In genomic region chr11:119422505-119423416, GRCh38 we compare ENCODE assay signal across 8 cellular contexts. TPM values are rescaled to one million over a fixed set of nuclear protein-coding genes. Genes with fewer than 3 reads are reported as not detected.
A peak's percentile ranks its signal among the peaks of the same experiment; 100 is the strongest.
DNase-seq lines count a peak whose midpoint lies in the region; ATAC-seq and TF ChIP-seq lines count a peak whose summit lies in the region.

TSS of gene THY1 (minus strand) at chr11:119423172. CDS start at chr11:119420905, 2,267 bp downstream.

- H3K27me3 ChIP-seq in mammary epithelial cell (ENCODE audit: insufficient read depth, low read length) (no peaks in the 10 kb centered on the region), lower lobe of right lung (ENCODE audit: low read depth) (peaks cover 47% of the 10 kb centered on the region)

- ATAC-seq in lower lobe of right lung (peak in 1 of 2 donors; percentile 7), HG02840 (IDR thresholded peaks at IDR 0.05; ENCODE audit: low FRiP score, unreplicated experiment) (no peak)

- H3K9me3 ChIP-seq in mammary epithelial cell (replicated peaks; ENCODE audit: insufficient read depth, low read length) = no peaks in the 10 kb centered on the region
- H3K9me3 ChIP-seq in lower lobe of right lung = no peaks in the 10 kb centered on the region

- no peak within 1 kb of the TSS for H3K9ac ChIP-seq in mammary epithelial cell (ENCODE audit: insufficient read depth, low read length)

- H4K20me1 ChIP-seq in mammary epithelial cell (ENCODE audit: insufficient read depth, low read length) = no peaks in the 10 kb centered on the region

- TF ChIP-seq CTCF in mammary epithelial cell (conservative IDR thresholded peaks at IDR 0.05 in 1 of 2, IDR thresholded peaks at IDR 0.05 in 1 of 2; ENCODE audit: extremely low read depth in 1 of 2, insufficient read depth in 1 of 2, low read depth in 1 of 2, low read length in 2 of 2) (no peak), lower lobe of right lung (IDR thresholded peaks at IDR 0.05) (no peak)

- 8% methylated on average over 10 of the region's 60 CpGs for WGBS in mammary epithelial cell (ENCODE audit: low coverage, missing lambda C conversion rate)

- H3K36me3 ChIP-seq in mammary epithelial cell (ENCODE audit: insufficient read depth, low read length) (no peaks in the 10 kb centered on the region), lower lobe of right lung (no peaks in the 10 kb centered on the region)

- H3K4me2 ChIP-seq in mammary epithelial cell (ENCODE audit: insufficient read depth, low read depth, low read length) = peak within 1 kb of the TSS; percentile 91

- dilution Hi-C loops in mammary epithelial cell (cut with HindIII; ENCODE audit: low sequenced_read_pairs) = no loop called here

- in situ Hi-C loops in mammary epithelial cell (cut with MboI; ENCODE audit: low sequenced_read_pairs in 2 of 2) = no loop called here

- H3K27ac ChIP-seq in mammary epithelial cell (ENCODE audit: insufficient read depth, low read depth, low read length) (no peak within 1 kb of the TSS), lower lobe of right lung (no peak within 1 kb of the TSS), substantia nigra (ENCODE audit: low read depth, low read length, poor library complexity, severe bottlenecking) (peak within 1 kb of the TSS; percentile 56)

- H3K4me1 ChIP-seq in mammary epithelial cell (ENCODE audit: insufficient read depth, low read length) (peaks cover 28% of the 10 kb centered on the region), lower lobe of right lung (peaks cover 15% of the 10 kb centered on the region)

- BruUV-seq in mammary epithelial cell (replicated peaks; lab: Mats Ljungman, UMichigan) = no TSS peak

- peak within 1 kb of the TSS; percentile 81 for H2AFZ ChIP-seq in mammary epithelial cell (ENCODE audit: low read depth, low read length)

- H3K79me2 ChIP-seq in mammary epithelial cell (ENCODE audit: insufficient read depth, low read length) = no peaks in the 10 kb centered on the region

- CTCF ChIA-PET in mammary epithelial cell (lab: Charles Lee; ENCODE audit: low non-redundant PET) = no interaction called here

- peak; percentile 89 for DNase-seq in AG20443 (ENCODE audit: low spot score)
- DNase-seq in M059J (ENCODE audit: low read depth) = peak; percentile 56
- no peak for DNase-seq in mammary epithelial cell
- DNase-seq in lower lobe of right lung = no peak
- peak in 25 of 49 donors; percentile 7 to 85 (median 29) for DNase-seq in substantia nigra (lab: John Stamatoyannopoulos, UW)
- no peak for DNase-seq in stimulated activated CD4-positive, alpha-beta T cell treated with anti-CD3 and anti-CD28 coated beads, Interleukin-2, amount 100 ng/mL, for 48 hours
- no peak for DNase-seq in SKM-1 (lab: John Stamatoyannopoulos, UW; ENCODE audit: unreplicated experiment)

- peak within 1 kb of the TSS; percentile 37 to 61 (median 44) for H3K4me3 ChIP-seq in mammary epithelial cell (replicated peaks in 1 of 3; ENCODE audit: insufficient read depth in 1 of 3, low read depth in 2 of 3, low read length in 3 of 3)
- H3K4me3 ChIP-seq in lower lobe of right lung = peak within 1 kb of the TSS; percentile 41

- intact Hi-C loops in mammary epithelial cell (cut with micrococcal nuclease) = no loop called here
- intact Hi-C loops in lower lobe of right lung (cut with DNase I) = no loop called here

RNA-seq across cellular contexts. Expression of gene THY1, which starts in this region (rescaled TPM):
- 1,171 and 1,190 TPM in 2 replicates for total RNA-seq in M059J (2014; rRNA removed; shearing (Covaris generic))
- 10 to 100 TPM in 1 of 2 donors, 1 to 10 TPM in 1; 5.7 to 71.3 TPM for total RNA-seq in mammary epithelial cell
- 146 TPM for polyA plus RNA-seq in mammary epithelial cell
- polyA minus RNA-seq in mammary epithelial cell = 248 TPM
- total RNA-seq in lower lobe of right lung = 7.5 TPM

Comparison
In these comparisons a context has a peak if more than half of its experiments do, and no peak if none do; other contexts are left out.
1. RNA of gene THY1 (total RNA-seq): 1,171 to 1,190 TPM in M059J; 5.7 to 71.3 TPM in mammary epithelial cell and 7.5 TPM in lower lobe of right lung (single experiment); every median in the first group is over 10 times any median in the second.
2. DNase-seq: peak in AG20443 (single experiment), M059J (single experiment) and substantia nigra (25 of 49); none in mammary epithelial cell (single experiment), lower lobe of right lung (single experiment), stimulated activated CD4-positive, alpha-beta T cell treated with anti-CD3 and anti-CD28 coated beads, Interleukin-2, amount 100 ng/mL, for 48 hours (0 of 2) and SKM-1 (single experiment).